In genomic region chr15:43134157-43134637, GRCh38 we compare ENCODE assay signal across 8 cellular contexts. TPM values are rescaled to one million over a fixed set of nuclear protein-coding genes. Genes with fewer than 3 reads are reported as not detected.
DNase-seq lines count a peak whose midpoint lies in the region; TF ChIP-seq lines count a peak whose summit lies in the region.

No MANE protein-coding gene starts in this region.

- TF ChIP-seq POLR2A in ovary (IDR thresholded peaks at IDR 0.05) = no peak

- H3K4me3 Mint-ChIP-seq in CD8-positive, alpha-beta memory T cell = peak overlapping the region; percentile 89 to 98 (median 94)
- peak overlapping the region; percentile 93 for H3K4me3 Mint-ChIP-seq in T-helper 2 cell treated with Interferon-gamma antibody and Interleukin-4, amounts not matched to agents 5 μg/mL and 100 μg/mL, for 36 hours

- H2AFZ ChIP-seq in fibroblast of lung (ENCODE audit: low read length) = peak overlapping the region; percentile 98

- peaks cover 5 to 40% (median 6%) of the 10 kb centered on the region in 3 donors for H3K36me3 Mint-ChIP-seq in CD8-positive, alpha-beta memory T cell
- H3K36me3 Mint-ChIP-seq in T-helper 2 cell treated with Interferon-gamma antibody and Interleukin-4, amounts not matched to agents 5 μg/mL and 100 μg/mL, for 36 hours (ENCODE audit: low read depth) = peaks cover 24% of the 10 kb centered on the region

- H3K27ac Mint-ChIP-seq in CD8-positive, alpha-beta memory T cell = peak overlapping the region; percentile 33 to 97 (median 94)
- H3K27ac Mint-ChIP-seq in T-helper 2 cell treated with Interferon-gamma antibody and Interleukin-4, amounts not matched to agents 5 μg/mL and 100 μg/mL, for 36 hours = peak overlapping the region; percentile 86

- no peaks in the 10 kb centered on the region for H3K27me3 ChIP-seq in CD8-positive, alpha-beta memory T cell (ENCODE audit: insufficient read depth, low read length, poor library complexity, severe bottlenecking)
- H3K27me3 ChIP-seq in fibroblast of lung (ENCODE audit: control insufficient read depth, insufficient read depth, low read length) (no peaks in the 10 kb centered on the region), ovary (no peaks in the 10 kb centered on the region)

- H3K9ac ChIP-seq in fibroblast of lung (ENCODE audit: insufficient read depth, low read length) = peak overlapping the region; percentile 85

- intact Hi-C loops in ovary (cut with DNase I) = no loop called here

- POLR2A ChIA-PET in CD8-positive, alpha-beta memory T cell (lab: Charles Lee) = interaction anchor here (0.8 kb wide), 1 partner anchor 861 kb away, joined by 3 read pairs; no protein-coding TSS in a partner anchor

- peak overlapping the region; percentile 100 for H3K4me2 ChIP-seq in fibroblast of lung (ENCODE audit: extremely low read depth, insufficient read depth, low read length)

- peaks cover 5% of the 10 kb centered on the region for H3K79me2 ChIP-seq in fibroblast of lung (ENCODE audit: control insufficient read depth, insufficient read depth, low read length)

- CTCF ChIA-PET in CD8-positive, alpha-beta memory T cell (lab: Charles Lee) = no interaction called here

- H4K20me1 ChIP-seq in fibroblast of lung (ENCODE audit: control insufficient read depth, extremely low read depth, insufficient read depth, low read length) = no peaks in the 10 kb centered on the region

- peaks cover 25 to 38% (median 27%) of the 10 kb centered on the region in 3 donors for H3K4me1 Mint-ChIP-seq in CD8-positive, alpha-beta memory T cell
- peaks cover 32% of the 10 kb centered on the region for H3K4me1 Mint-ChIP-seq in T-helper 2 cell treated with Interferon-gamma antibody and Interleukin-4, amounts not matched to agents 5 μg/mL and 100 μg/mL, for 36 hours (ENCODE audit: low read depth)

- H3K27me3 Mint-ChIP-seq in CD8-positive, alpha-beta memory T cell = peaks cover 0 to 3% of the 10 kb centered on the region in 2 donors
- peaks cover 13% of the 10 kb centered on the region for H3K27me3 Mint-ChIP-seq in T-helper 2 cell treated with Interferon-gamma antibody and Interleukin-4, amounts not matched to agents 5 μg/mL and 100 μg/mL, for 36 hours (ENCODE audit: low read depth)

- no peaks in the 10 kb centered on the region for H3K9me3 ChIP-seq in CD8-positive, alpha-beta memory T cell (ENCODE audit: low read length)
- H3K9me3 ChIP-seq in fibroblast of lung (ENCODE audit: control insufficient read depth, insufficient read depth, low read depth, low read length) (no peaks in the 10 kb centered on the region), ovary (no peaks in the 10 kb centered on the region)

- peak overlapping the region; percentile 92 for H3K4me3 ChIP-seq in CD8-positive, alpha-beta memory T cell (ENCODE audit: low read length)
- H3K4me3 ChIP-seq in HFF-Myc (replicated peaks; ENCODE audit: low read depth, low read length) (peak overlapping the region; percentile 71), fibroblast of lung (replicated peaks in 1 of 4; ENCODE audit: control extremely low read depth in 1 of 4, insufficient read depth in 1 of 4, low read depth in 3 of 4, low read length in 4 of 4) (peak overlapping the region; percentile 57 to 91 (median 80)), ovary (peak overlapping the region; percentile 52)

- H3K4me1 ChIP-seq in CD8-positive, alpha-beta memory T cell (ENCODE audit: insufficient read depth, low read length) = peaks cover 26% of the 10 kb centered on the region
- H3K4me1 ChIP-seq in fibroblast of lung (ENCODE audit: control insufficient read depth, extremely low read depth, insufficient read depth, low read length) (peaks cover 7% of the 10 kb centered on the region), ovary (ENCODE audit: insufficient read depth) (peaks cover 3% of the 10 kb centered on the region)

- peaks cover 15% of the 10 kb centered on the region for H3K36me3 ChIP-seq in CD8-positive, alpha-beta memory T cell (ENCODE audit: insufficient read depth, low read length)
- H3K36me3 ChIP-seq in fibroblast of lung (ENCODE audit: control insufficient read depth, insufficient read depth, low read length) (peaks cover 2% of the 10 kb centered on the region), ovary (no peaks in the 10 kb centered on the region)

- 22 to 32% (median 29%) methylated on average over 12 of the region's 12 CpGs for WGBS in ovary, 3 donors

- peak in 1 of 5 donors; percentile 48 for DNase-seq in CD8-positive, alpha-beta memory T cell
- DNase-seq in HFF-Myc (ENCODE audit: extremely low read depth, low read depth) = no peak
- no peak for DNase-seq in T-helper 2 cell treated with Interferon-gamma antibody and Interleukin-4, amounts not matched to agents 5 μg/mL and 100 μg/mL, for 36 hours (ENCODE audit: low spot score)
- no peak for DNase-seq in fibroblast of lung (ENCODE audit: low read depth in 2 of 2)
- no peak for DNase-seq in ovary
- no peak for DNase-seq in GF-D8 (lab: John Stamatoyannopoulos, UW)
- DNase-seq in GM19240 (ENCODE audit: insufficient read length, low spot score) = no peak
- no peak for DNase-seq in HCEC 1CT

- H3K27ac ChIP-seq in CD8-positive, alpha-beta memory T cell (ENCODE audit: low read depth, low read length) = peak overlapping the region; percentile 79
- peak overlapping the region; percentile 77 for H3K27ac ChIP-seq in fibroblast of lung (ENCODE audit: insufficient read depth, low read length)
- peak overlapping the region; percentile 31 to 62 for H3K27ac ChIP-seq in ovary

- no peak for TF ChIP-seq EP300 in ovary (IDR thresholded peaks at IDR 0.05)

- H3K9me3 Mint-ChIP-seq in CD8-positive, alpha-beta memory T cell = no peaks in the 10 kb centered on the region
- H3K9me3 Mint-ChIP-seq in T-helper 2 cell treated with Interferon-gamma antibody and Interleukin-4, amounts not matched to agents 5 μg/mL and 100 μg/mL, for 36 hours = peaks cover 6% of the 10 kb centered on the region

- TF ChIP-seq CTCF in HFF-Myc (IDR thresholded peaks at IDR 0.05; ENCODE audit: low read depth, low read length, missing control alignments) (no peak), fibroblast of lung (conservative IDR thresholded peaks at IDR 0.05 in 1 of 2, IDR thresholded peaks at IDR 0.05 in 1 of 2; ENCODE audit: low read depth in 1 of 2, low read length in 2 of 2) (no peak), ovary (IDR thresholded peaks at IDR 0.05) (no peak)

RNA-seq across cellular contexts. Expression of gene TMEM62, which starts 0.8 kb away (rescaled TPM):
- 10 to 100 TPM; 13.2 to 18.1 TPM for total RNA-seq in CD8-positive, alpha-beta memory T cell
- polyA plus RNA-seq in CD8-positive, alpha-beta memory T cell = 11.2 TPM
- total RNA-seq in fibroblast of lung (11.8 and 20.8 TPM in 2 replicates), ovary (10 to 100 TPM in 5 of 7 donors, 1 to 10 TPM in 2; 8.7 to 15.2 (median 13.8) TPM)
- polyA plus RNA-seq in fibroblast of lung (8.0 and 10.7 TPM in 2 replicates), ovary (10 to 100 TPM in 1 of 2 donors, 1 to 10 TPM in 1; 6.6 to 17.4 TPM)
- polyA plus RNA-seq in fibroblast of lung (2012) = 7.5 and 9.2 TPM in 2 replicates
- polyA minus RNA-seq in fibroblast of lung (ENCODE audit: low replicate concordance) = 0.31 and 1.6 TPM in 2 replicates

RNA-seq across cellular contexts. Expression of gene UBR1, which starts 28.4 kb away (rescaled TPM):
- 10 to 100 TPM; 28.6 to 29.7 TPM for total RNA-seq in CD8-positive, alpha-beta memory T cell
- polyA plus RNA-seq in CD8-positive, alpha-beta memory T cell = 15.4 TPM
- 32.6 and 45.6 TPM in 2 replicates for total RNA-seq in fibroblast of lung
- 14.0 and 18.2 TPM in 2 replicates for polyA plus RNA-seq in fibroblast of lung
- polyA plus RNA-seq in fibroblast of lung (2012) = 10.5 and 11.9 TPM in 2 replicates
- polyA minus RNA-seq in fibroblast of lung (ENCODE audit: low replicate concordance) = 7.0 and 9.9 TPM in 2 replicates
- 10 to 100 TPM; 21.2 to 34.1 (median 27.0) TPM for total RNA-seq in ovary
- polyA plus RNA-seq in ovary = 10 to 100 TPM in 1 of 2 donors, 1 to 10 TPM in 1; 7.5 to 14.6 TPM

RNA-seq across cellular contexts. Expression of gene CCNDBP1, which starts 51.0 kb away (rescaled TPM):
- 10 to 100 TPM; 61.8 to 63.2 TPM for total RNA-seq in CD8-positive, alpha-beta memory T cell
- 204 TPM for polyA plus RNA-seq in CD8-positive, alpha-beta memory T cell
- total RNA-seq in fibroblast of lung (48.0 and 78.4 TPM in 2 replicates), ovary (10 to 100 TPM; 25.2 to 55.3 (median 28.3) TPM)
- polyA plus RNA-seq in fibroblast of lung (80.2 and 101 TPM in 2 replicates), ovary (10 to 100 TPM; 34.2 to 69.7 TPM)
- 63.7 and 66.1 TPM in 2 replicates for polyA plus RNA-seq in fibroblast of lung (2012)
- 12.7 and 18.5 TPM in 2 replicates for polyA minus RNA-seq in fibroblast of lung (ENCODE audit: low replicate concordance)
